1 cellular context compared by ENCODE assay signal in genomic region chr15:52657338-52657737, GRCh38.
TF ChIP-seq lines count a peak whose summit lies in the region.

No MANE protein-coding gene starts in this region.

TF ChIP-seq in IMR-90, 13 proteins besides CTCF, POLR2A, EP300 and RAD21 (continued from another document):
- TF ChIP-seq RCOR1 (IDR thresholded peaks at IDR 0.05; ENCODE audit: insufficient replicate concordance, low read length): no peak
- TF ChIP-seq FOS (IDR thresholded peaks at IDR 0.05; ENCODE audit: low read depth, low read length): no peak
- no peak for TF ChIP-seq NFE2L2 (IDR thresholded peaks at IDR 0.05; ENCODE audit: low read depth, low read length)
